In the genomic region with DNA sequence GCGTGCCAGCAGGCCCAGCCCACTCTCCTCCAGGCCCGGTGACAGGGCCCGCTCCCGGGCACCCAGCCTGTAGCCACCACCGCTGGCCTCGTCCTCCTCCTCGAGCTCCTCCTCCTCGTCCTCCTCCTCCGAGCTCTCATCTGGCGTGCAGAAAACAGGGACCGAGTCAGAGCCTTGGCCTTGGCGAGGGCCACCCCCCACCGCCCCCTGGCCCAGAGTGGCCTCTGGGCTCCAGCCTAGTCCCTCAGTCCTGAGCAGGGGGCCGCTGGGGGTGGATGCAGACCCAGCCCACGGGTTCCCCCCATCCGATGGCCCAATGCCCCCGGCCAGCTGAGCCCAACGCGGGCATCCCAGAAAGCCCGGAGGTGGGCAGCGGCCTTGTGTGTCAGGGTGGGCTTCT, we compare ENCODE assay signal across 1 cellular context.
TF ChIP-seq lines count a peak whose summit lies in the region.

No MANE protein-coding gene starts in this region.

TF ChIP-seq in HepG2, 621 proteins besides CTCF, POLR2A, EP300 and RAD21 (continued from another document):
- TF ChIP-seq, protein P1, sequence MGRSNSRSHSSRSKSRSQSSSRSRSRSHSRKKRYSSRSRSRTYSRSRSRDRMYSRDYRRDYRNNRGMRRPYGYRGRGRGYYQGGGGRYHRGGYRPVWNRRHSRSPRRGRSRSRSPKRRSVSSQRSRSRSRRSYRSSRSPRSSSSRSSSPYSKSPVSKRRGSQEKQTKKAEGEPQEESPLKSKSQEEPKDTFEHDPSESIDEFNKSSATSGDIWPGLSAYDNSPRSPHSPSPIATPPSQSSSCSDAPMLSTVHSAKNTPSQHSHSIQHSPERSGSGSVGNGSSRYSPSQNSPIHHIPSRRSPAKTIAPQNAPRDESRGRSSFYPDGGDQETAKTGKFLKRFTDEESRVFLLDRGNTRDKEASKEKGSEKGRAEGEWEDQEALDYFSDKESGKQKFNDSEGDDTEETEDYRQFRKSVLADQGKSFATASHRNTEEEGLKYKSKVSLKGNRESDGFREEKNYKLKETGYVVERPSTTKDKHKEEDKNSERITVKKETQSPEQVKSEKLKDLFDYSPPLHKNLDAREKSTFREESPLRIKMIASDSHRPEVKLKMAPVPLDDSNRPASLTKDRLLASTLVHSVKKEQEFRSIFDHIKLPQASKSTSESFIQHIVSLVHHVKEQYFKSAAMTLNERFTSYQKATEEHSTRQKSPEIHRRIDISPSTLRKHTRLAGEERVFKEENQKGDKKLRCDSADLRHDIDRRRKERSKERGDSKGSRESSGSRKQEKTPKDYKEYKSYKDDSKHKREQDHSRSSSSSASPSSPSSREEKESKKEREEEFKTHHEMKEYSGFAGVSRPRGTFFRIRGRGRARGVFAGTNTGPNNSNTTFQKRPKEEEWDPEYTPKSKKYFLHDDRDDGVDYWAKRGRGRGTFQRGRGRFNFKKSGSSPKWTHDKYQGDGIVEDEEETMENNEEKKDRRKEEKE (IDR thresholded peaks at IDR 0.05), result no peak
